In genomic region chr7:127588697-127589482, GRCh38 we compare ENCODE assay signal across 8 cellular contexts. TPM values are rescaled to one million over a fixed set of nuclear protein-coding genes. Genes with fewer than 3 reads are reported as not detected.
DNase-seq lines count a peak whose midpoint lies in the region; ATAC-seq and TF ChIP-seq lines count a peak whose summit lies in the region.

No MANE protein-coding gene starts in this region.

- H3K9me3 ChIP-seq in OCI-LY7 (ENCODE audit: low read length) (no peaks in the 10 kb centered on the region), right atrium auricular region (no peaks in the 10 kb centered on the region)

- peak overlapping the region; percentile 45 for H3K27ac Mint-ChIP-seq in Calu3 (ENCODE audit: unreplicated experiment)

- peaks cover 26% of the 10 kb centered on the region for H3K36me3 ChIP-seq in OCI-LY7 (ENCODE audit: insufficient read depth, low read length)
- H3K36me3 ChIP-seq in right atrium auricular region, result peaks cover 18% of the 10 kb centered on the region

- peaks cover 47% of the 10 kb centered on the region for H3K36me3 Mint-ChIP-seq in Calu3 (ENCODE audit: insufficient read depth, unreplicated experiment)

- no TSS peak for BruUV-seq in Calu3 (replicated peaks; lab: Mats Ljungman, UMichigan)
- BruUV-seq in OCI-LY7 (replicated peaks; lab: Mats Ljungman, UMichigan), result no TSS peak

- DNase-seq in Calu3, result peak; percentile 72
- peak; percentile 29 for DNase-seq in OCI-LY7 (ENCODE audit: low spot score)
- peak in 55 of 58 donors; percentile 7 to 72 (median 50) for DNase-seq in anterior cingulate cortex (lab: John Stamatoyannopoulos, UW)
- DNase-seq in right atrium auricular region (ENCODE audit: low spot score), result no peak
- peak; percentile 58 for DNase-seq in pons (ENCODE audit: low spot score)
- DNase-seq in effector CD8-positive, alpha-beta T cell (lab: John Stamatoyannopoulos, UW), result no peak

- peaks cover 28% of the 10 kb centered on the region; the same call in 1 of the 2 replicates for H3K79me2 ChIP-seq in OCI-LY7 (ENCODE audit: insufficient read depth, low read depth, low read length)

- peak overlapping the region; percentile 90 for H3K4me2 ChIP-seq in OCI-LY7 (ENCODE audit: low read length)

- H3K27me3 Mint-ChIP-seq in Calu3 (ENCODE audit: unreplicated experiment), result no peaks in the 10 kb centered on the region

- H3K4me1 ChIP-seq in OCI-LY7 (ENCODE audit: insufficient read depth, low read length, poor library complexity, severe bottlenecking) (peaks cover 27% of the 10 kb centered on the region), right atrium auricular region (peaks cover 0 to 34% of the 10 kb centered on the region in 2 donors)

- peaks cover 18% of the 10 kb centered on the region for H3K4me1 Mint-ChIP-seq in Calu3 (ENCODE audit: low read depth, unreplicated experiment)

- H3K4me3 Mint-ChIP-seq in Calu3 (ENCODE audit: low read depth, unreplicated experiment), result peak overlapping the region; percentile 72

- H3K9me3 Mint-ChIP-seq in Calu3 (ENCODE audit: low read depth, unreplicated experiment), result no peaks in the 10 kb centered on the region

- H4K20me1 ChIP-seq in OCI-LY7 (ENCODE audit: insufficient read depth, low read length), result peaks cover 17% of the 10 kb centered on the region; the same call in 1 of the 2 replicates

- H3K4me3 ChIP-seq in OCI-LY7 (ENCODE audit: low read depth, low read length, poor library complexity, severe bottlenecking), result peak overlapping the region; percentile 94
- peak overlapping the region; percentile 83 to 88 for H3K4me3 ChIP-seq in right atrium auricular region

- CTCF ChIA-PET in Calu3 (lab: Charles Lee) (interaction anchor here (0.8 to 1.6 kb wide), 4 partner anchors 52 to 621 kb away, joined by 3 to 5 read pairs (median 4); no protein-coding TSS in a partner anchor), OCI-LY7 (lab: Charles Lee; ENCODE audit: unreplicated experiment) (no interaction called here)

- no peaks in the 10 kb centered on the region for H3K9me2 ChIP-seq in OCI-LY7 (ENCODE audit: insufficient read depth, low read length)

- H3K27me3 ChIP-seq in right atrium auricular region, result no peaks in the 10 kb centered on the region

- peak; percentile 13 for ATAC-seq in GM19463 (IDR thresholded peaks at IDR 0.05; ENCODE audit: unreplicated experiment)
- peak; percentile 6 for ATAC-seq in HG03571 (IDR thresholded peaks at IDR 0.05; ENCODE audit: unreplicated experiment)

- intact Hi-C loops in Calu3 (cut with micrococcal nuclease; ENCODE audit: unreplicated experiment) (loop anchor here (5.0 to 10.0 kb wide), 3 partner anchors 113 to 626 kb away; no protein-coding TSS in a partner anchor), OCI-LY7 (cut with micrococcal nuclease; ENCODE audit: unreplicated experiment) (loop anchor here (5.0 kb wide), 2 partner anchors 63 to 197 kb away; partner anchors contain the start of genes SND1 and ZNF800)

- H2AFZ ChIP-seq in OCI-LY7 (ENCODE audit: low read length), result peak overlapping the region; percentile 86

- POLR2A ChIA-PET in OCI-LY7 (lab: Charles Lee), result interaction anchor here (0.6 to 1.0 kb wide), 2 partner anchors 61 to 118 kb away, joined by 3 to 5 read pairs; no protein-coding TSS in a partner anchor

- H3K27ac ChIP-seq in OCI-LY7 (ENCODE audit: low read depth, low read length, poor library complexity, severe bottlenecking) (peak overlapping the region; percentile 28), right atrium auricular region (peak overlapping the region; percentile 93)

- TF ChIP-seq CTCF in Calu3 (IDR thresholded peaks at IDR 0.05; ENCODE audit: unreplicated experiment) (peak; percentile 11), OCI-LY7 (conservative IDR thresholded peaks at IDR 0.05; ENCODE audit: low read length) (peak; percentile 72), right atrium auricular region (IDR thresholded peaks at IDR 0.05) (peak in 1 of 2 donors; percentile 53)

RNA-seq across cellular contexts. Expression of gene ARF5, which starts 0.7 kb away (rescaled TPM):
- total RNA-seq in Calu3 (2022) (102 and 105 TPM in 2 replicates), OCI-LY7 (2022) (149 and 151 TPM in 2 replicates), right atrium auricular region (100 to 1,000 TPM; 127 to 146 TPM)
- 162 and 165 TPM in 2 replicates for total RNA-seq in OCI-LY7 (2014; rRNA removed; shearing (Covaris generic))

RNA-seq across cellular contexts. Expression of gene GCC1, which starts 3.5 kb away (rescaled TPM):
- total RNA-seq in Calu3 (2022) (22.0 and 22.5 TPM in 2 replicates), OCI-LY7 (2022) (17.0 and 18.3 TPM in 2 replicates), right atrium auricular region (10 to 100 TPM in 1 of 2 donors, 1 to 10 TPM in 1; 4.9 to 10.1 TPM)
- total RNA-seq in OCI-LY7 (2014; rRNA removed; shearing (Covaris generic)), result 13.3 and 15.1 TPM in 2 replicates

RNA-seq across cellular contexts. Expression of gene FSCN3, which starts 4.6 kb away (rescaled TPM):
- total RNA-seq in Calu3 (2022) (0.56 TPM in 1 of 2 replicates, not detected in the other), OCI-LY7 (2022) (0.98 and 1.5 TPM in 2 replicates), right atrium auricular region (1 to 10 TPM in 1 of 2 donors, not detected in 1; 2.6 TPM)
- total RNA-seq in OCI-LY7 (2014; rRNA removed; shearing (Covaris generic)), result 0.32 and 3.0 TPM in 2 replicates

RNA-seq across cellular contexts. Expression of gene PAX4, which starts 29.1 kb away (rescaled TPM):
- not detected in 2 replicates for total RNA-seq in Calu3 (2022)
- not detected in 2 replicates for total RNA-seq in OCI-LY7 (2014; rRNA removed; shearing (Covaris generic))
- not detected in 2 replicates for total RNA-seq in OCI-LY7 (2022)
- not detected for total RNA-seq in right atrium auricular region

Comparison
In these comparisons a context has a peak if more than half of its experiments do, and no peak if none do; other contexts are left out.
1. DNase-seq: peak in Calu3 (single experiment), OCI-LY7 (single experiment), anterior cingulate cortex (55 of 58) and pons (single experiment); none in right atrium auricular region (single experiment) and effector CD8-positive, alpha-beta T cell (single experiment).